13 cellular contexts compared by ENCODE assay signal in genomic region chr5:17475064-17475463, GRCh38. TPM values are rescaled to one million over a fixed set of nuclear protein-coding genes. Genes with fewer than 3 reads are reported as not detected.
DNase-seq lines count a peak whose midpoint lies in the region; ATAC-seq, FAIRE-seq and TF ChIP-seq lines count a peak whose summit lies in the region.
"Not testable (repeated sequence)": the region's sequence is repeated elsewhere in the genome, so short reads cannot be mapped to it uniquely, and the experiment has no call there.
"Had no signal": no experiment of that assay in that cellular context is flagged by ENCODE, and none has a peak within 500 bp of the region (broad histone marks: within the 10 kb centered on the region; RNA-seq: fewer than 3 reads in every experiment).

No MANE protein-coding gene starts in this region.

- not testable (repeated sequence) for BruUV-seq in GM12878 (replicated peaks; lab: Mats Ljungman, UMichigan)

- POLR2A ChIA-PET in GM12878 (lab: Charles Lee): not testable (repeated sequence)

- not testable (repeated sequence) for H3K9me3 ChIP-seq in GM12878 (replicated peaks; ENCODE audit: control insufficient read depth, insufficient read depth, low read length)

- SMC1A ChIA-PET in GM12878 (lab: Charles Lee; ENCODE audit: uncharacterized antibody, unreplicated experiment): not testable (repeated sequence)

- CTCF ChIA-PET in GM12878 (lab: Yijun Ruan, JAX): interaction anchor here (1.2 kb wide), 1 partner anchor 259 kb away, joined by 3 read pairs; no protein-coding TSS in a partner anchor

- intact Hi-C loops in GM12878 (cut with micrococcal nuclease; ENCODE audit: unreplicated experiment): not testable (repeated sequence)

- not testable (repeated sequence) for TF ChIP-seq POLR2A in GM12878 (IDR thresholded peaks at IDR 0.05; ENCODE audit: low read depth, low read length)

- not testable (repeated sequence) for H3K79me2 ChIP-seq in GM12878 (ENCODE audit: control insufficient read depth, insufficient read depth, low read length)

- ATAC-seq in GM18502 (IDR thresholded peaks at IDR 0.05; ENCODE audit: poor library complexity, unreplicated experiment) (peak; percentile 64), GM19328 (IDR thresholded peaks at IDR 0.05; ENCODE audit: unreplicated experiment) (peak; percentile 53), HG02610 (IDR thresholded peaks at IDR 0.05; ENCODE audit: unreplicated experiment) (peak; percentile 87), HG03442 (IDR thresholded peaks at IDR 0.05; ENCODE audit: unreplicated experiment) (peak; percentile 71), GM12878 (peak; percentile 47)
- peak; percentile 63 for ATAC-seq in stimulated activated memory B cell treated with anti-CD40 and anti-IgM and Interleukin-4, amounts not matched to agents 10 μg/mL and 1 μg/mL and 100 μg/mL, for 72 hours

- not testable (repeated sequence) for FAIRE-seq in GM12878 (lab: Jason Lieb, UNC)

- TF ChIP-seq CTCF in GM12878 (IDR thresholded peaks at IDR 0.05 in 2 of 3, conservative IDR thresholded peaks at IDR 0.05 in 1 of 3; ENCODE audit: control insufficient read depth in 2 of 3, extremely low read depth in 1 of 3, insufficient read depth in 1 of 3, low read depth in 3 of 3, low read length in 3 of 3): not testable (repeated sequence)

- H3K27ac Mint-ChIP-seq in stimulated activated memory B cell treated with anti-CD40 and anti-IgM and Interleukin-4, amounts not matched to agents 10 μg/mL and 1 μg/mL and 100 μg/mL, for 72 hours: not testable (repeated sequence)

- not testable (repeated sequence) for H3K4me3 Mint-ChIP-seq in stimulated activated memory B cell treated with anti-CD40 and anti-IgM and Interleukin-4, amounts not matched to agents 10 μg/mL and 1 μg/mL and 100 μg/mL, for 72 hours

- not testable (repeated sequence) for H3K36me3 ChIP-seq in GM12878 (ENCODE audit: control insufficient read depth in 2 of 2, insufficient read depth in 2 of 2, low read length in 1 of 2)

- H3K4me1 ChIP-seq in GM12878 (ENCODE audit: control insufficient read depth, insufficient read depth, low read length): not testable (repeated sequence)

- not testable (repeated sequence) for H3K27me3 Mint-ChIP-seq in stimulated activated memory B cell treated with anti-CD40 and anti-IgM and Interleukin-4, amounts not matched to agents 10 μg/mL and 1 μg/mL and 100 μg/mL, for 72 hours

- peaks cover 33% of the 10 kb centered on the region for H3K4me1 Mint-ChIP-seq in stimulated activated memory B cell treated with anti-CD40 and anti-IgM and Interleukin-4, amounts not matched to agents 10 μg/mL and 1 μg/mL and 100 μg/mL, for 72 hours

- H3K4me2 ChIP-seq in GM12878 (ENCODE audit: control insufficient read depth, insufficient read depth): not testable (repeated sequence)

- not testable (repeated sequence) for H3K27me3 ChIP-seq in GM12878 (replicated peaks in 1 of 2; ENCODE audit: control insufficient read depth in 2 of 2, insufficient read depth in 2 of 2, low read length in 1 of 2)

- not testable (repeated sequence) for H3K27ac ChIP-seq in GM12878 (ENCODE audit: control insufficient read depth, insufficient read depth)

- RAD21 ChIA-PET in GM12878 (lab: Charles Lee; ENCODE audit: unreplicated experiment): not testable (repeated sequence)

- H3K9ac ChIP-seq in GM12878 (ENCODE audit: control insufficient read depth, insufficient read depth, low read length): not testable (repeated sequence)

- not testable (repeated sequence) for H3K9me3 Mint-ChIP-seq in stimulated activated memory B cell treated with anti-CD40 and anti-IgM and Interleukin-4, amounts not matched to agents 10 μg/mL and 1 μg/mL and 100 μg/mL, for 72 hours

- H3K4me3 ChIP-seq in GM12878: not testable (repeated sequence)

- not testable (repeated sequence) for DNase-seq in GM12878 (ENCODE audit: low read depth, low spot score)

- in situ Hi-C loops in GM12878 (cut with MboI): not testable (repeated sequence)

- not testable (repeated sequence) for TF ChIP-seq EP300 in GM12878 (IDR thresholded peaks at IDR 0.05; ENCODE audit: borderline replicate concordance in 1 of 2, control insufficient read depth in 1 of 2, low read depth in 2 of 2, low read length in 2 of 2)

- not testable (repeated sequence) for H2AFZ ChIP-seq in GM12878 (ENCODE audit: control insufficient read depth, low read depth, low read length)

- TF ChIP-seq RAD21 in GM12878 (IDR thresholded peaks at IDR 0.05; ENCODE audit: insufficient read depth, low read depth, low read length): not testable (repeated sequence)

- not testable (repeated sequence) for H3K36me3 Mint-ChIP-seq in stimulated activated memory B cell treated with anti-CD40 and anti-IgM and Interleukin-4, amounts not matched to agents 10 μg/mL and 1 μg/mL and 100 μg/mL, for 72 hours

- not testable (repeated sequence) for H4K20me1 ChIP-seq in GM12878 (ENCODE audit: control insufficient read depth, insufficient read depth)

RNA-seq across cellular contexts. Expression of gene TAF11L2, which starts 23.0 kb away (rescaled TPM):
- not detected in 2 replicates for total RNA-seq in GM12878 (2013; cell fraction: nucleolus; rRNA removed)
- not detected in 2 replicates for total RNA-seq in GM12878 (2014; rRNA removed)
- total RNA-seq in GM12878 (2014; rRNA removed; fragmentation: Illumina TruSeq; extraction: Trizol): not detected in 2 replicates
- total RNA-seq in GM12878 (2021): not detected in 2 replicates
- polyA plus RNA-seq in GM12878 (2011; ENCODE audit: low read depth): not detected
- not detected in 2 replicates for polyA plus RNA-seq in GM12878 (2011; rRNA removed)
- not detected in 2 replicates for polyA plus RNA-seq in GM12878 (2011; cell fraction: cytosol; rRNA removed)
- not detected in 2 replicates for polyA plus RNA-seq in GM12878 (2011; cell fraction: nucleus; rRNA removed)
- not detected in 2 replicates for polyA plus RNA-seq in GM12878 (2012)
- polyA plus RNA-seq in GM12878 (2014; fragmentation: Illumina TruSeq; extraction: Trizol): not detected in 2 replicates
- polyA plus RNA-seq in GM12878 (2014; fragmentation: Nextera tagmentation; extraction: Ambion mirVana): not detected
- polyA plus RNA-seq in GM12878 (2014; rRNA removed): not detected in 2 replicates
- not detected for polyA plus RNA-seq in GM12878 (2016; fragmentation: Nextera tagmentation; extraction: Ambion mirVana)
- not detected in 2 replicates for polyA minus RNA-seq in GM12878 (2011; rRNA and poly(A)+ RNA removed)
- polyA minus RNA-seq in GM12878 (2011; cell fraction: cytosol; rRNA and poly(A)+ RNA removed): not detected in 2 replicates
- polyA minus RNA-seq in GM12878 (2011; cell fraction: nucleus; rRNA and poly(A)+ RNA removed): not detected in 2 replicates
- total RNA-seq: Calu3; CD4-positive, alpha-beta memory T cell; Daoy; G401; HFFc6 had no signal
- polyA plus RNA-seq: A549; BJ; CD4-positive, alpha-beta memory T cell had no signal

RNA-seq across cellular contexts. Expression of gene TAF11L3, which starts 43.1 kb away (rescaled TPM):
- not detected in 2 replicates for total RNA-seq in GM12878 (2013; cell fraction: nucleolus; rRNA removed)
- not detected in 2 replicates for total RNA-seq in GM12878 (2014; rRNA removed)
- total RNA-seq in GM12878 (2014; rRNA removed; fragmentation: Illumina TruSeq; extraction: Trizol): not detected in 2 replicates
- not detected in 2 replicates for total RNA-seq in GM12878 (2021)
- not detected for polyA plus RNA-seq in GM12878 (2011; ENCODE audit: low read depth)
- polyA plus RNA-seq in GM12878 (2011; rRNA removed): not detected in 2 replicates
- polyA plus RNA-seq in GM12878 (2011; cell fraction: cytosol; rRNA removed): not detected in 2 replicates
- polyA plus RNA-seq in GM12878 (2011; cell fraction: nucleus; rRNA removed): not detected in 2 replicates
- not detected in 2 replicates for polyA plus RNA-seq in GM12878 (2012)
- polyA plus RNA-seq in GM12878 (2014; fragmentation: Illumina TruSeq; extraction: Trizol): not detected in 2 replicates
- not detected for polyA plus RNA-seq in GM12878 (2014; fragmentation: Nextera tagmentation; extraction: Ambion mirVana)
- polyA plus RNA-seq in GM12878 (2014; rRNA removed): not detected in 2 replicates
- not detected for polyA plus RNA-seq in GM12878 (2016; fragmentation: Nextera tagmentation; extraction: Ambion mirVana)
- not detected in 2 replicates for polyA minus RNA-seq in GM12878 (2011; rRNA and poly(A)+ RNA removed)
- not detected in 2 replicates for polyA minus RNA-seq in GM12878 (2011; cell fraction: cytosol; rRNA and poly(A)+ RNA removed)
- not detected in 2 replicates for polyA minus RNA-seq in GM12878 (2011; cell fraction: nucleus; rRNA and poly(A)+ RNA removed)
- total RNA-seq: Calu3; CD4-positive, alpha-beta memory T cell; Daoy; G401; HFFc6 had no signal
- polyA plus RNA-seq: A549; BJ; CD4-positive, alpha-beta memory T cell had no signal

RNA-seq across cellular contexts. Expression of gene TAF11L4, which starts 46.5 kb away (rescaled TPM):
- total RNA-seq in GM12878 (2013; cell fraction: nucleolus; rRNA removed): not detected in 2 replicates
- total RNA-seq in GM12878 (2014; rRNA removed) (not detected in 2 replicates), GM12878 (2014; rRNA removed; fragmentation: Illumina TruSeq; extraction: Trizol) (not detected in 2 replicates), GM12878 (2021) (not detected in 2 replicates)
- not detected for polyA plus RNA-seq in GM12878 (2011; ENCODE audit: low read depth)
- polyA plus RNA-seq in GM12878 (2011; rRNA removed) (not detected in 2 replicates), GM12878 (2014; fragmentation: Illumina TruSeq; extraction: Trizol) (not detected in 2 replicates), GM12878 (2014; fragmentation: Nextera tagmentation; extraction: Ambion mirVana) (not detected), GM12878 (2014; rRNA removed) (not detected in 2 replicates), GM12878 (2016; fragmentation: Nextera tagmentation; extraction: Ambion mirVana) (not detected)
- not detected in 2 replicates for polyA plus RNA-seq in GM12878 (2011; cell fraction: cytosol; rRNA removed)
- polyA plus RNA-seq in GM12878 (2011; cell fraction: nucleus; rRNA removed): not detected in 2 replicates
- polyA plus RNA-seq in GM12878 (2012): not detected in 2 replicates
- polyA minus RNA-seq in GM12878 (2011; rRNA and poly(A)+ RNA removed): not detected in 2 replicates
- polyA minus RNA-seq in GM12878 (2011; cell fraction: cytosol; rRNA and poly(A)+ RNA removed): not detected in 2 replicates
- not detected in 2 replicates for polyA minus RNA-seq in GM12878 (2011; cell fraction: nucleus; rRNA and poly(A)+ RNA removed)
- total RNA-seq: Calu3; CD4-positive, alpha-beta memory T cell; Daoy; G401; HFFc6 had no signal
- polyA plus RNA-seq: A549; BJ; CD4-positive, alpha-beta memory T cell had no signal

RNA-seq across cellular contexts. Expression of gene TAF11L5, which starts 50.0 kb away (rescaled TPM):
- total RNA-seq in GM12878 (2013; cell fraction: nucleolus; rRNA removed): not detected in 2 replicates
- total RNA-seq in GM12878 (2014; rRNA removed) (not detected in 2 replicates), GM12878 (2014; rRNA removed; fragmentation: Illumina TruSeq; extraction: Trizol) (not detected in 2 replicates), GM12878 (2021) (not detected in 2 replicates)
- polyA plus RNA-seq in GM12878 (2011; ENCODE audit: low read depth): not detected
- polyA plus RNA-seq in GM12878 (2011; rRNA removed) (not detected in 2 replicates), GM12878 (2014; fragmentation: Illumina TruSeq; extraction: Trizol) (not detected in 2 replicates), GM12878 (2014; fragmentation: Nextera tagmentation; extraction: Ambion mirVana) (not detected), GM12878 (2014; rRNA removed) (not detected in 2 replicates), GM12878 (2016; fragmentation: Nextera tagmentation; extraction: Ambion mirVana) (not detected)
- polyA plus RNA-seq in GM12878 (2011; cell fraction: cytosol; rRNA removed): not detected in 2 replicates
- not detected in 2 replicates for polyA plus RNA-seq in GM12878 (2011; cell fraction: nucleus; rRNA removed)
- polyA plus RNA-seq in GM12878 (2012): not detected in 2 replicates
- not detected in 2 replicates for polyA minus RNA-seq in GM12878 (2011; rRNA and poly(A)+ RNA removed)
- not detected in 2 replicates for polyA minus RNA-seq in GM12878 (2011; cell fraction: cytosol; rRNA and poly(A)+ RNA removed)
- not detected in 2 replicates for polyA minus RNA-seq in GM12878 (2011; cell fraction: nucleus; rRNA and poly(A)+ RNA removed)
- total RNA-seq: Calu3; CD4-positive, alpha-beta memory T cell; Daoy; G401; HFFc6 had no signal
- polyA plus RNA-seq: A549; BJ; CD4-positive, alpha-beta memory T cell had no signal

RNA-seq across cellular contexts. Expression of gene TAF11L6, which starts 53.4 kb away (rescaled TPM):
- not detected in 2 replicates for total RNA-seq in GM12878 (2013; cell fraction: nucleolus; rRNA removed)
- total RNA-seq in GM12878 (2014; rRNA removed): not detected in 2 replicates
- total RNA-seq in GM12878 (2014; rRNA removed; fragmentation: Illumina TruSeq; extraction: Trizol): not detected in 2 replicates
- total RNA-seq in GM12878 (2021): not detected in 2 replicates
- not detected for polyA plus RNA-seq in GM12878 (2011; ENCODE audit: low read depth)
- polyA plus RNA-seq in GM12878 (2011; rRNA removed): not detected in 2 replicates
- not detected in 2 replicates for polyA plus RNA-seq in GM12878 (2011; cell fraction: cytosol; rRNA removed)
- polyA plus RNA-seq in GM12878 (2011; cell fraction: nucleus; rRNA removed): not detected in 2 replicates
- polyA plus RNA-seq in GM12878 (2012): not detected in 2 replicates
- not detected in 2 replicates for polyA plus RNA-seq in GM12878 (2014; fragmentation: Illumina TruSeq; extraction: Trizol)
- polyA plus RNA-seq in GM12878 (2014; fragmentation: Nextera tagmentation; extraction: Ambion mirVana): not detected
- not detected in 2 replicates for polyA plus RNA-seq in GM12878 (2014; rRNA removed)
- polyA plus RNA-seq in GM12878 (2016; fragmentation: Nextera tagmentation; extraction: Ambion mirVana): not detected
- polyA minus RNA-seq in GM12878 (2011; rRNA and poly(A)+ RNA removed): not detected in 2 replicates
- not detected in 2 replicates for polyA minus RNA-seq in GM12878 (2011; cell fraction: cytosol; rRNA and poly(A)+ RNA removed)
- not detected in 2 replicates for polyA minus RNA-seq in GM12878 (2011; cell fraction: nucleus; rRNA and poly(A)+ RNA removed)
- total RNA-seq: Calu3; CD4-positive, alpha-beta memory T cell; Daoy; G401; HFFc6 had no signal
- polyA plus RNA-seq: A549; BJ; CD4-positive, alpha-beta memory T cell had no signal
